ENCODE assay signal across 2 cellular contexts in the genomic region with DNA sequence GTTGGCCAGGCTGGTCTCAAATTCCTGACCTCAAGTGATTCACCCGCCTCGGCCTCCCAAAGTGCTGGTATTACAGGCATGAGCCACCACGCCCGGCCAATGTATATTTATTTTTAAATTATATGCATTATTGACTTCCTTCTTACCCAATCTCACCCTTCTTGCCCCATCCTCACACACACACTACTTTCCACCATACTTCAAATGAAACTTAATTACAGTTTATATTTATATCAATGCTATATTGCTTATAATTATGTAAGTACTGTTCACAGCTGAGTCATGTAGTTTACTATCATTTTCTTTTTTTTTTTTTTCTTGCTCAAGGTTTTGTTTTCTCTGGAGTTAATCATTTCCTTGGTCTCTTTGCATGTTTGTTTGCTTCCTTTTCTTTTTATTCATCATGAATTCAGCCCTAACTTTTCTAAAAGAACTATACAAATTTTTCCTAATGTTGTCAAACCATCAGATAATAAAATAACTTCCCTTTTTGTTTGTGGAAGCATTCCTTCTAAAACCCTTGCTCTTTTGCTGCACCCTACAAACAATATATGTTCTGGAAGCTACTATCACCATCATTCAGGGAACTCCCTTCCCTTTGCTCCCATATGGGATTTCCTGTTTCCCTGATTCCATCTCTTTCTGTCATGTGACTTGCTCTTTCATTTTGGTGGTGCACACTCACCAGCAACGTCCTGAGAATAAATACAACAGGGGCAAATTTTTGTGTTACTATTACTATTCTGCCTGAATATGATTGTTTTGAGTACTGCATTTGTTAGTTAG.
TF ChIP-seq lines count a peak whose summit lies in the region.

No MANE protein-coding gene starts in this region.

TF ChIP-seq in SK-N-SH, 30 proteins besides CTCF, POLR2A, EP300 and RAD21 (continued from another document):
- TF ChIP-seq, protein P1, sequence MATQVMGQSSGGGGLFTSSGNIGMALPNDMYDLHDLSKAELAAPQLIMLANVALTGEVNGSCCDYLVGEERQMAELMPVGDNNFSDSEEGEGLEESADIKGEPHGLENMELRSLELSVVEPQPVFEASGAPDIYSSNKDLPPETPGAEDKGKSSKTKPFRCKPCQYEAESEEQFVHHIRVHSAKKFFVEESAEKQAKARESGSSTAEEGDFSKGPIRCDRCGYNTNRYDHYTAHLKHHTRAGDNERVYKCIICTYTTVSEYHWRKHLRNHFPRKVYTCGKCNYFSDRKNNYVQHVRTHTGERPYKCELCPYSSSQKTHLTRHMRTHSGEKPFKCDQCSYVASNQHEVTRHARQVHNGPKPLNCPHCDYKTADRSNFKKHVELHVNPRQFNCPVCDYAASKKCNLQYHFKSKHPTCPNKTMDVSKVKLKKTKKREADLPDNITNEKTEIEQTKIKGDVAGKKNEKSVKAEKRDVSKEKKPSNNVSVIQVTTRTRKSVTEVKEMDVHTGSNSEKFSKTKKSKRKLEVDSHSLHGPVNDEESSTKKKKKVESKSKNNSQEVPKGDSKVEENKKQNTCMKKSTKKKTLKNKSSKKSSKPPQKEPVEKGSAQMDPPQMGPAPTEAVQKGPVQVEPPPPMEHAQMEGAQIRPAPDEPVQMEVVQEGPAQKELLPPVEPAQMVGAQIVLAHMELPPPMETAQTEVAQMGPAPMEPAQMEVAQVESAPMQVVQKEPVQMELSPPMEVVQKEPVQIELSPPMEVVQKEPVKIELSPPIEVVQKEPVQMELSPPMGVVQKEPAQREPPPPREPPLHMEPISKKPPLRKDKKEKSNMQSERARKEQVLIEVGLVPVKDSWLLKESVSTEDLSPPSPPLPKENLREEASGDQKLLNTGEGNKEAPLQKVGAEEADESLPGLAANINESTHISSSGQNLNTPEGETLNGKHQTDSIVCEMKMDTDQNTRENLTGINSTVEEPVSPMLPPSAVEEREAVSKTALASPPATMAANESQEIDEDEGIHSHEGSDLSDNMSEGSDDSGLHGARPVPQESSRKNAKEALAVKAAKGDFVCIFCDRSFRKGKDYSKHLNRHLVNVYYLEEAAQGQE (IDR thresholded peaks at IDR 0.05; ENCODE audit: low read depth, low read length), result no peak
- TF ChIP-seq JUND (IDR thresholded peaks at IDR 0.05) (no peak), FOSL2 (IDR thresholded peaks at IDR 0.05; ENCODE audit: borderline replicate concordance, low read depth) (no peak)
- TF ChIP-seq, protein P2, sequence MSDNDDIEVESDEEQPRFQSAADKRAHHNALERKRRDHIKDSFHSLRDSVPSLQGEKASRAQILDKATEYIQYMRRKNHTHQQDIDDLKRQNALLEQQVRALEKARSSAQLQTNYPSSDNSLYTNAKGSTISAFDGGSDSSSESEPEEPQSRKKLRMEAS (IDR thresholded peaks at IDR 0.05; ENCODE audit: low read depth), result no peak
- TF ChIP-seq, protein P3, sequence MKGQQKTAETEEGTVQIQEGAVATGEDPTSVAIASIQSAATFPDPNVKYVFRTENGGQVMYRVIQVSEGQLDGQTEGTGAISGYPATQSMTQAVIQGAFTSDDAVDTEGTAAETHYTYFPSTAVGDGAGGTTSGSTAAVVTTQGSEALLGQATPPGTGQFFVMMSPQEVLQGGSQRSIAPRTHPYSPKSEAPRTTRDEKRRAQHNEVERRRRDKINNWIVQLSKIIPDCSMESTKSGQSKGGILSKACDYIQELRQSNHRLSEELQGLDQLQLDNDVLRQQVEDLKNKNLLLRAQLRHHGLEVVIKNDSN (IDR thresholded peaks at IDR 0.05; ENCODE audit: borderline replicate concordance, low read depth), result no peak
- TF ChIP-seq, protein P4, sequence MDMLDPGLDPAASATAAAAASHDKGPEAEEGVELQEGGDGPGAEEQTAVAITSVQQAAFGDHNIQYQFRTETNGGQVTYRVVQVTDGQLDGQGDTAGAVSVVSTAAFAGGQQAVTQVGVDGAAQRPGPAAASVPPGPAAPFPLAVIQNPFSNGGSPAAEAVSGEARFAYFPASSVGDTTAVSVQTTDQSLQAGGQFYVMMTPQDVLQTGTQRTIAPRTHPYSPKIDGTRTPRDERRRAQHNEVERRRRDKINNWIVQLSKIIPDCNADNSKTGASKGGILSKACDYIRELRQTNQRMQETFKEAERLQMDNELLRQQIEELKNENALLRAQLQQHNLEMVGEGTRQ (IDR thresholded peaks at IDR 0.05; ENCODE audit: borderline replicate concordance, low read depth, low read length), result no peak

TF ChIP-seq in SK-N-SH treated with all-trans-retinoic acid at 6 μM for 48 hours, 23 proteins besides CTCF, POLR2A, EP300 and RAD21 (continued from another document):
- TF ChIP-seq, protein P5, sequence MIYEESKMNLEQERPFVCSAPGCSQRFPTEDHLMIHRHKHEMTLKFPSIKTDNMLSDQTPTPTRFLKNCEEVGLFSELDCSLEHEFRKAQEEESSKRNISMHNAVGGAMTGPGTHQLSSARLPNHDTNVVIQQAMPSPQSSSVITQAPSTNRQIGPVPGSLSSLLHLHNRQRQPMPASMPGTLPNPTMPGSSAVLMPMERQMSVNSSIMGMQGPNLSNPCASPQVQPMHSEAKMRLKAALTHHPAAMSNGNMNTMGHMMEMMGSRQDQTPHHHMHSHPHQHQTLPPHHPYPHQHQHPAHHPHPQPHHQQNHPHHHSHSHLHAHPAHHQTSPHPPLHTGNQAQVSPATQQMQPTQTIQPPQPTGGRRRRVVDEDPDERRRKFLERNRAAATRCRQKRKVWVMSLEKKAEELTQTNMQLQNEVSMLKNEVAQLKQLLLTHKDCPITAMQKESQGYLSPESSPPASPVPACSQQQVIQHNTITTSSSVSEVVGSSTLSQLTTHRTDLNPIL (CRISPR knock-in tag; IDR thresholded peaks at IDR 0.05; ENCODE audit: low read depth), result no peak
- TF ChIP-seq, protein P6, sequence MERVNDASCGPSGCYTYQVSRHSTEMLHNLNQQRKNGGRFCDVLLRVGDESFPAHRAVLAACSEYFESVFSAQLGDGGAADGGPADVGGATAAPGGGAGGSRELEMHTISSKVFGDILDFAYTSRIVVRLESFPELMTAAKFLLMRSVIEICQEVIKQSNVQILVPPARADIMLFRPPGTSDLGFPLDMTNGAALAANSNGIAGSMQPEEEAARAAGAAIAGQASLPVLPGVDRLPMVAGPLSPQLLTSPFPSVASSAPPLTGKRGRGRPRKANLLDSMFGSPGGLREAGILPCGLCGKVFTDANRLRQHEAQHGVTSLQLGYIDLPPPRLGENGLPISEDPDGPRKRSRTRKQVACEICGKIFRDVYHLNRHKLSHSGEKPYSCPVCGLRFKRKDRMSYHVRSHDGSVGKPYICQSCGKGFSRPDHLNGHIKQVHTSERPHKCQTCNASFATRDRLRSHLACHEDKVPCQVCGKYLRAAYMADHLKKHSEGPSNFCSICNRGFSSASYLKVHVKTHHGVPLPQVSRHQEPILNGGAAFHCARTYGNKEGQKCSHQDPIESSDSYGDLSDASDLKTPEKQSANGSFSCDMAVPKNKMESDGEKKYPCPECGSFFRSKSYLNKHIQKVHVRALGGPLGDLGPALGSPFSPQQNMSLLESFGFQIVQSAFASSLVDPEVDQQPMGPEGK (CRISPR knock-in tag; IDR thresholded peaks at IDR 0.05; ENCODE audit: borderline replicate concordance), result no peak
- TF ChIP-seq ESRRG (CRISPR knock-in tag; IDR thresholded peaks at IDR 0.05) (no peak), OSR1 (CRISPR knock-in tag; IDR thresholded peaks at IDR 0.05) (no peak), ZC3H10 (CRISPR knock-in tag; IDR thresholded peaks at IDR 0.05) (no peak), GLIS3 (CRISPR knock-in tag; IDR thresholded peaks at IDR 0.05) (no peak), RARB (CRISPR knock-in tag; IDR thresholded peaks at IDR 0.05) (no peak), CSDC2 (CRISPR knock-in tag; IDR thresholded peaks at IDR 0.05) (no peak), ZFP30 (CRISPR knock-in tag; IDR thresholded peaks at IDR 0.05) (no peak), BACH2 (CRISPR knock-in tag; IDR thresholded peaks at IDR 0.05; ENCODE audit: borderline replicate concordance) (no peak), ISL1 (CRISPR knock-in tag; IDR thresholded peaks at IDR 0.05) (no peak), ZNF8 (CRISPR knock-in tag; IDR thresholded peaks at IDR 0.05) (no peak), TOX (CRISPR knock-in tag; IDR thresholded peaks at IDR 0.05; ENCODE audit: borderline replicate concordance) (no peak), SNAI2 (CRISPR knock-in tag; IDR thresholded peaks at IDR 0.05) (no peak), ARNTL (CRISPR knock-in tag; IDR thresholded peaks at IDR 0.05; ENCODE audit: borderline replicate concordance, low read depth) (no peak), ZNF70 (CRISPR knock-in tag; IDR thresholded peaks at IDR 0.05) (no peak), PPARA (CRISPR knock-in tag; IDR thresholded peaks at IDR 0.05; ENCODE audit: borderline replicate concordance) (no peak)
- TF ChIP-seq, protein P7, sequence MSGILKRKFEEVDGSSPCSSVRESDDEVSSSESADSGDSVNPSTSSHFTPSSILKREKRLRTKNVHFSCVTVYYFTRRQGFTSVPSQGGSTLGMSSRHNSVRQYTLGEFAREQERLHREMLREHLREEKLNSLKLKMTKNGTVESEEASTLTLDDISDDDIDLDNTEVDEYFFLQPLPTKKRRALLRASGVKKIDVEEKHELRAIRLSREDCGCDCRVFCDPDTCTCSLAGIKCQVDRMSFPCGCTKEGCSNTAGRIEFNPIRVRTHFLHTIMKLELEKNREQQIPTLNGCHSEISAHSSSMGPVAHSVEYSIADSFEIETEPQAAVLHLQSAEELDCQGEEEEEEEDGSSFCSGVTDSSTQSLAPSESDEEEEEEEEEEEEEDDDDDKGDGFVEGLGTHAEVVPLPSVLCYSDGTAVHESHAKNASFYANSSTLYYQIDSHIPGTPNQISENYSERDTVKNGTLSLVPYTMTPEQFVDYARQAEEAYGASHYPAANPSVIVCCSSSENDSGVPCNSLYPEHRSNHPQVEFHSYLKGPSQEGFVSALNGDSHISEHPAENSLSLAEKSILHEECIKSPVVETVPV (CRISPR knock-in tag; IDR thresholded peaks at IDR 0.05), result no peak
- TF ChIP-seq, protein P8, sequence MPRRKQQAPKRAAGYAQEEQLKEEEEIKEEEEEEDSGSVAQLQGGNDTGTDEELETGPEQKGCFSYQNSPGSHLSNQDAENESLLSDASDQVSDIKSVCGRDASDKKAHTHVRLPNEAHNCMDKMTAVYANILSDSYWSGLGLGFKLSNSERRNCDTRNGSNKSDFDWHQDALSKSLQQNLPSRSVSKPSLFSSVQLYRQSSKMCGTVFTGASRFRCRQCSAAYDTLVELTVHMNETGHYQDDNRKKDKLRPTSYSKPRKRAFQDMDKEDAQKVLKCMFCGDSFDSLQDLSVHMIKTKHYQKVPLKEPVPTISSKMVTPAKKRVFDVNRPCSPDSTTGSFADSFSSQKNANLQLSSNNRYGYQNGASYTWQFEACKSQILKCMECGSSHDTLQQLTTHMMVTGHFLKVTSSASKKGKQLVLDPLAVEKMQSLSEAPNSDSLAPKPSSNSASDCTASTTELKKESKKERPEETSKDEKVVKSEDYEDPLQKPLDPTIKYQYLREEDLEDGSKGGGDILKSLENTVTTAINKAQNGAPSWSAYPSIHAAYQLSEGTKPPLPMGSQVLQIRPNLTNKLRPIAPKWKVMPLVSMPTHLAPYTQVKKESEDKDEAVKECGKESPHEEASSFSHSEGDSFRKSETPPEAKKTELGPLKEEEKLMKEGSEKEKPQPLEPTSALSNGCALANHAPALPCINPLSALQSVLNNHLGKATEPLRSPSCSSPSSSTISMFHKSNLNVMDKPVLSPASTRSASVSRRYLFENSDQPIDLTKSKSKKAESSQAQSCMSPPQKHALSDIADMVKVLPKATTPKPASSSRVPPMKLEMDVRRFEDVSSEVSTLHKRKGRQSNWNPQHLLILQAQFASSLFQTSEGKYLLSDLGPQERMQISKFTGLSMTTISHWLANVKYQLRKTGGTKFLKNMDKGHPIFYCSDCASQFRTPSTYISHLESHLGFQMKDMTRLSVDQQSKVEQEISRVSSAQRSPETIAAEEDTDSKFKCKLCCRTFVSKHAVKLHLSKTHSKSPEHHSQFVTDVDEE (CRISPR knock-in tag; IDR thresholded peaks at IDR 0.05), result no peak
TF ChIP-seq in SK-N-SH treated with all-trans-retinoic acid at 6 μM for 48 hours: peak in this region for 0.
